ENCODE assay signal across 1 cellular context in the genomic region with DNA sequence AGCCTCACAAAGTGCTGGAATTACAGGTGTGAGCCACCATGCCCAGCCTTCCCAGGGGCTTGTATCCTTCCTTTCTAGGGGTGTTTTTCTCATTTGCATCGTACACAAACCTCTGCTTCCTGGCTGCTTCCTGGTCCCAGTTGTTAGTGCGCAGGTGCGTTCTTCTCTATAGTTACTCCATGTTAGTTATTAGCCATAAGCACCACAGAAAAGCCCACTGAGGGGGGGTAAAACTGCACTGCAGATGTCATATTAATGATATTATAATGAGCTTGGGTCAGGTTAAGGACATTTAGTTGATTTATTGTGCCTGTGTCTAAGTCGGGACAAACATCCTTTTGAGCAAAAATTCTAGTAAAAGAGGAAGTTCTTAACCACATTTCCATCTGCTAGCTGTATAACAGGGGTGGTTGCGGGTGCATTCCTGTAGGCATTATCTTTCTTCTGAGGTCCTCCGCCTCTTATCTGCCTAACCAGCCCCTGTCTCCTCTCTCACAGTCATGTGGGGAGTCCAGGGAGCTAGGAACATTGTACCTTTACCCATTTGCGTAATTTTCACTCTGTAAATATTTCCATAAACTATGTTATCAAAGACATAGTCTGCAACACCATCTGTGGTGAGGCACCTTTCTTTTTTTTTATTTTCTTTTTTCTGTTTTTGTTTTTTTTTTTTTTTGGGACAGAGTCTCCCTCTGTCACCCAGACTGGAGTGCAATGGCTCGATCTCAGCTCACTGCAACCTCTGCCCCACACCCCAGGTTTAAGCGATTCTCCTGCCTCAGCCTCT.
TF ChIP-seq lines count a peak whose summit lies in the region.

No MANE protein-coding gene starts in this region.

TF ChIP-seq in K562, 482 proteins besides CTCF, POLR2A, EP300 and RAD21 (continued from another document and continues in another):
- TF ChIP-seq ZNF740 (CRISPR knock-in tag; IDR thresholded peaks at IDR 0.05): 0 out of 2 replicates have a peak, but pooled peaks have one; percentile 46
- TF ChIP-seq ZNF740 (tag; IDR thresholded peaks at IDR 0.05): peak; percentile 17 to 69; a peak in 2 of 4 replicates
- TF ChIP-seq USF2 (CRISPR knock-in tag; IDR thresholded peaks at IDR 0.05): peak; percentile 45; the same call in 1 of the 2 replicates
- no peak for TF ChIP-seq FIP1L1 (IDR thresholded peaks at IDR 0.05; ENCODE audit: low read depth, low read length, poor library complexity, severe bottlenecking)
- TF ChIP-seq CHD4 (IDR thresholded peaks at IDR 0.05; ENCODE audit: insufficient read depth, insufficient replicate concordance, low read depth, low read length, poor library complexity, severe bottlenecking): peak; percentile 27
- TF ChIP-seq NONO (IDR thresholded peaks at IDR 0.05; ENCODE audit: low read depth in 2 of 2, low read length in 1 of 2): peak in 1 of 2 experiments; percentile 38; a peak in 1 of 4 replicates
- TF ChIP-seq ZFP36 (IDR thresholded peaks at IDR 0.05; ENCODE audit: low read depth, low read length, partially characterized antibody): no peak
- TF ChIP-seq ELF4 (CRISPR knock-in tag; IDR thresholded peaks at IDR 0.05): peak; percentile 45; the same call in 1 of the 2 replicates
- TF ChIP-seq REST (CRISPR knock-in tag; IDR thresholded peaks at IDR 0.05; ENCODE audit: low read depth): 0 out of 2 replicates have a peak, but pooled peaks have one; percentile 44
- TF ChIP-seq SIRT6 (IDR thresholded peaks at IDR 0.05; ENCODE audit: low read depth, low read length): no peak
- peak in 1 of 2 experiments; percentile 41; a peak in 1 of 3 replicates for TF ChIP-seq CBX3 (IDR thresholded peaks at IDR 0.05; ENCODE audit: borderline replicate concordance in 1 of 2, low read length in 2 of 2)
- no peak for TF ChIP-seq HNRNPK (IDR thresholded peaks at IDR 0.05; ENCODE audit: low read depth, low read length, poor library complexity, severe bottlenecking)
- no peak for TF ChIP-seq ZNF263 (CRISPR knock-in tag; IDR thresholded peaks at IDR 0.05; ENCODE audit: borderline replicate concordance)
- peak; percentile 97 for TF ChIP-seq ZNF311 (CRISPR knock-in tag; IDR thresholded peaks at IDR 0.05)
- TF ChIP-seq BRF1 (IDR thresholded peaks at IDR 0.05; ENCODE audit: borderline replicate concordance, extremely low read depth, insufficient read length): no peak
- peak; percentile 56; the same call in 1 of the 2 replicates for TF ChIP-seq USF1 (CRISPR knock-in tag; IDR thresholded peaks at IDR 0.05)
- TF ChIP-seq ZNF347 (CRISPR knock-in tag; IDR thresholded peaks at IDR 0.05; ENCODE audit: low read depth): no peak
- no peak for TF ChIP-seq E2F3 (CRISPR knock-in tag; IDR thresholded peaks at IDR 0.05)
- TF ChIP-seq SMAD4 (CRISPR knock-in tag; conservative IDR thresholded peaks at IDR 0.05): peak; percentile 98
- peak; percentile 94 for TF ChIP-seq TAL1 (IDR thresholded peaks at IDR 0.05)
- TF ChIP-seq E2F1 (CRISPR knock-in tag; IDR thresholded peaks at IDR 0.05): no peak
- TF ChIP-seq, protein P1, sequence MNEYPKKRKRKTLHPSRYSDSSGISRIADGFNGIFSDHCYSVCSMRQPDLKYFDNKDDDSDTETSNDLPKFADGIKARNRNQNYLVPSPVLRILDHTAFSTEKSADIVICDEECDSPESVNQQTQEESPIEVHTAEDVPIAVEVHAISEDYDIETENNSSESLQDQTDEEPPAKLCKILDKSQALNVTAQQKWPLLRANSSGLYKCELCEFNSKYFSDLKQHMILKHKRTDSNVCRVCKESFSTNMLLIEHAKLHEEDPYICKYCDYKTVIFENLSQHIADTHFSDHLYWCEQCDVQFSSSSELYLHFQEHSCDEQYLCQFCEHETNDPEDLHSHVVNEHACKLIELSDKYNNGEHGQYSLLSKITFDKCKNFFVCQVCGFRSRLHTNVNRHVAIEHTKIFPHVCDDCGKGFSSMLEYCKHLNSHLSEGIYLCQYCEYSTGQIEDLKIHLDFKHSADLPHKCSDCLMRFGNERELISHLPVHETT (CRISPR knock-in tag; conservative IDR thresholded peaks at IDR 0.05 in 1 of 2, IDR thresholded peaks at IDR 0.05 in 1 of 2): peak in 1 of 2 experiments; percentile 87; a peak in 1 of 4 replicates
- no peak for TF ChIP-seq FOXP4 (CRISPR knock-in tag; IDR thresholded peaks at IDR 0.05; ENCODE audit: borderline replicate concordance)
- peak; percentile 85 for TF ChIP-seq MEF2D (tag; conservative IDR thresholded peaks at IDR 0.05; ENCODE audit: low read depth)
- TF ChIP-seq HNRNPUL1 (IDR thresholded peaks at IDR 0.05; ENCODE audit: low read length): no peak
- no peak for TF ChIP-seq XRCC3 (IDR thresholded peaks at IDR 0.05)
- TF ChIP-seq NELFE (IDR thresholded peaks at IDR 0.05; ENCODE audit: insufficient read depth, insufficient read length): no peak
- peak; percentile 87 for TF ChIP-seq NEUROD1 (IDR thresholded peaks at IDR 0.05; ENCODE audit: borderline replicate concordance, low read depth, low read length, partially characterized antibody)
- TF ChIP-seq, protein P2, sequence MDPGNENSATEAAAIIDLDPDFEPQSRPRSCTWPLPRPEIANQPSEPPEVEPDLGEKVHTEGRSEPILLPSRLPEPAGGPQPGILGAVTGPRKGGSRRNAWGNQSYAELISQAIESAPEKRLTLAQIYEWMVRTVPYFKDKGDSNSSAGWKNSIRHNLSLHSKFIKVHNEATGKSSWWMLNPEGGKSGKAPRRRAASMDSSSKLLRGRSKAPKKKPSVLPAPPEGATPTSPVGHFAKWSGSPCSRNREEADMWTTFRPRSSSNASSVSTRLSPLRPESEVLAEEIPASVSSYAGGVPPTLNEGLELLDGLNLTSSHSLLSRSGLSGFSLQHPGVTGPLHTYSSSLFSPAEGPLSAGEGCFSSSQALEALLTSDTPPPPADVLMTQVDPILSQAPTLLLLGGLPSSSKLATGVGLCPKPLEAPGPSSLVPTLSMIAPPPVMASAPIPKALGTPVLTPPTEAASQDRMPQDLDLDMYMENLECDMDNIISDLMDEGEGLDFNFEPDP (CRISPR knock-in tag; IDR thresholded peaks at IDR 0.05): peak; percentile 17; the same call in 1 of the 2 replicates
- TF ChIP-seq SREBF2 (CRISPR knock-in tag; IDR thresholded peaks at IDR 0.05): no peak
- TF ChIP-seq NFE2L1 (tag; IDR thresholded peaks at IDR 0.05; ENCODE audit: borderline replicate concordance, low read depth): 0 out of 2 replicates have a peak, but pooled peaks have one; percentile 43
- TF ChIP-seq MAZ (CRISPR knock-in tag; conservative IDR thresholded peaks at IDR 0.05 in 1 of 2, IDR thresholded peaks at IDR 0.05 in 1 of 2): peak; percentile 60 to 67
- TF ChIP-seq RCOR1 (IDR thresholded peaks at IDR 0.05; ENCODE audit: borderline replicate concordance in 1 of 2, low read depth in 2 of 2, low read length in 2 of 2): peak; percentile 54 to 92; a peak in 3 of 4 replicates
- peak; percentile 87 for TF ChIP-seq TEAD2 (tag; IDR thresholded peaks at IDR 0.05)
- TF ChIP-seq KDM1A (IDR thresholded peaks at IDR 0.05): peak; percentile 87 to 88
- TF ChIP-seq HDAC6 (IDR thresholded peaks at IDR 0.05; ENCODE audit: low read depth, low read length): no peak
- no peak for TF ChIP-seq POLR3A (IDR thresholded peaks at IDR 0.05; ENCODE audit: borderline replicate concordance, extremely low read depth, insufficient read depth, insufficient read length)
- no peak for TF ChIP-seq ZNF707 (CRISPR knock-in tag; conservative IDR thresholded peaks at IDR 0.05)
- TF ChIP-seq ZNF778 (CRISPR knock-in tag; IDR thresholded peaks at IDR 0.05): no peak
- TF ChIP-seq NR0B1 (IDR thresholded peaks at IDR 0.05; ENCODE audit: partially characterized antibody): no peak
- peak; percentile 88 for TF ChIP-seq SPI1 (IDR thresholded peaks at IDR 0.05; ENCODE audit: borderline replicate concordance, low read depth, low read length)
- no peak for TF ChIP-seq ZNF143 (CRISPR knock-in tag; IDR thresholded peaks at IDR 0.05)
- TF ChIP-seq ZNF764 (CRISPR knock-in tag; IDR thresholded peaks at IDR 0.05; ENCODE audit: low read depth): no peak
- TF ChIP-seq MCM3 (IDR thresholded peaks at IDR 0.05): no peak
- no peak for TF ChIP-seq RFX5 (IDR thresholded peaks at IDR 0.05; ENCODE audit: low read depth, low read length)
- TF ChIP-seq SP1 (CRISPR knock-in tag; IDR thresholded peaks at IDR 0.05): 0 out of 2 replicates have a peak, but pooled peaks have one; percentile 41
- TF ChIP-seq, protein P3, sequence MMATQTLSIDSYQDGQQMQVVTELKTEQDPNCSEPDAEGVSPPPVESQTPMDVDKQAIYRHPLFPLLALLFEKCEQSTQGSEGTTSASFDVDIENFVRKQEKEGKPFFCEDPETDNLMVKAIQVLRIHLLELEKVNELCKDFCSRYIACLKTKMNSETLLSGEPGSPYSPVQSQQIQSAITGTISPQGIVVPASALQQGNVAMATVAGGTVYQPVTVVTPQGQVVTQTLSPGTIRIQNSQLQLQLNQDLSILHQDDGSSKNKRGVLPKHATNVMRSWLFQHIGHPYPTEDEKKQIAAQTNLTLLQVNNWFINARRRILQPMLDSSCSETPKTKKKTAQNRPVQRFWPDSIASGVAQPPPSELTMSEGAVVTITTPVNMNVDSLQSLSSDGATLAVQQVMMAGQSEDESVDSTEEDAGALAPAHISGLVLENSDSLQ (IDR thresholded peaks at IDR 0.05): peak; percentile 93
- TF ChIP-seq PHB (CRISPR knock-in tag; IDR thresholded peaks at IDR 0.05): no peak
- no peak for TF ChIP-seq ZNF184 (CRISPR knock-in tag; IDR thresholded peaks at IDR 0.05)
